1 cellular context compared by ENCODE assay signal in genomic region chr19:47531640-47532387, GRCh38.
TF ChIP-seq lines count a peak whose summit lies in the region.

No MANE protein-coding gene starts in this region.

TF ChIP-seq in IMR-90, 13 proteins besides CTCF, POLR2A, EP300 and RAD21:
- TF ChIP-seq MAFK (IDR thresholded peaks at IDR 0.05; ENCODE audit: low read depth, low read length) (no peak), SMC3 (IDR thresholded peaks at IDR 0.05; ENCODE audit: low read depth, low read length) (no peak), BHLHE40 (IDR thresholded peaks at IDR 0.05; ENCODE audit: low read depth, low read length) (no peak), MXI1 (IDR thresholded peaks at IDR 0.05; ENCODE audit: borderline replicate concordance, low read depth, low read length) (no peak), ELK1 (IDR thresholded peaks at IDR 0.05; ENCODE audit: borderline replicate concordance, low read depth, low read length) (no peak), RFX5 (IDR thresholded peaks at IDR 0.05; ENCODE audit: low read depth, low read length) (no peak), MAZ (IDR thresholded peaks at IDR 0.05; ENCODE audit: borderline replicate concordance, low read depth, low read length) (no peak), RCOR1 (IDR thresholded peaks at IDR 0.05; ENCODE audit: insufficient replicate concordance, low read length) (no peak), NFE2L2 (IDR thresholded peaks at IDR 0.05; ENCODE audit: low read depth, low read length) (no peak), FOS (IDR thresholded peaks at IDR 0.05; ENCODE audit: low read depth, low read length) (no peak), CEBPB (IDR thresholded peaks at IDR 0.05; ENCODE audit: low read depth, low read length) (no peak), CHD1 (IDR thresholded peaks at IDR 0.05; ENCODE audit: low read depth, low read length) (no peak)
- TF ChIP-seq, protein P1, sequence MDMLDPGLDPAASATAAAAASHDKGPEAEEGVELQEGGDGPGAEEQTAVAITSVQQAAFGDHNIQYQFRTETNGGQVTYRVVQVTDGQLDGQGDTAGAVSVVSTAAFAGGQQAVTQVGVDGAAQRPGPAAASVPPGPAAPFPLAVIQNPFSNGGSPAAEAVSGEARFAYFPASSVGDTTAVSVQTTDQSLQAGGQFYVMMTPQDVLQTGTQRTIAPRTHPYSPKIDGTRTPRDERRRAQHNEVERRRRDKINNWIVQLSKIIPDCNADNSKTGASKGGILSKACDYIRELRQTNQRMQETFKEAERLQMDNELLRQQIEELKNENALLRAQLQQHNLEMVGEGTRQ (IDR thresholded peaks at IDR 0.05; ENCODE audit: low read depth, low read length), result no peak
